34 cellular contexts compared by ENCODE assay signal in the genomic region with DNA sequence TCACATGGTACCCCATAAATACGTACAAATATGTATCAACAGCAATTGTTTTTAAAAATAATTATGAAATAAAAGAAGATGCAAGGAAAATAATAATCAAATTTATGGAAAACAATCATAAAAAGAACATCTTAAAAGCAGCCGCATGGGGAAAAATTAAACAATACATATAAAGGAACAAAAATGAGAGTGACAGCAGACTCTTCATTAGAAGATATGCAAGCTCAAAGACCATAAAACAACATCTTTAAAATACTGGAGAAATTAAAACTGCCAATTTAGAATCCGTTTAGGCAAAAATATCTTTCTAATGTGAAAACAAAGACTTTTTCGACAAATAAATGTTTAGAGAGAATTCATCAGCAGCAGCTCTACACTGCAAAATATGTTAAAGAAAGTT.
"Had no signal": no experiment of that assay in that cellular context is flagged by ENCODE, and none has a peak within 500 bp of the region (broad histone marks: within the 10 kb centered on the region; RNA-seq: fewer than 3 reads in every experiment).

No MANE protein-coding gene starts in this region.

- H3K4me1 ChIP-seq: adrenal gland, ascending aorta, body of pancreas, breast epithelium had no signal

- H3K4me3 ChIP-seq: adrenal gland, ascending aorta, body of pancreas, breast epithelium, cardiac muscle cell had no signal

- ATAC-seq: activated naive CD4-positive, alpha-beta T cell treated with anti-CD3 and anti-CD28 coated beads, Interleukin-2, amount 50 U/mL, for 72 hours; activated naive CD8-positive, alpha-beta T cell treated with anti-CD3 and anti-CD28 coated beads, Interleukin-2, amount 50 U/mL, for 24 hours; activated T-cell treated with anti-CD3 and anti-CD28 coated beads, Interleukin-2, amount 50 U/mL, for 4 hours; activated T-cell treated with anti-CD3 and anti-CD28 coated beads, Interleukin-2, amount 50 U/mL, for 72 hours; activated T-helper 17 cell treated with anti-CD3 and anti-CD28 coated beads, Interleukin-2, amount 50 U/mL, for 72 hours; body of pancreas had no signal

- FAIRE-seq: astrocyte, bronchial epithelial cell had no signal

- H3K27me3 ChIP-seq: adrenal gland, ascending aorta, body of pancreas, brain microvascular endothelial cell, breast epithelium, cardiac muscle cell had no signal

- DNase-seq: activated effector memory CD4-positive, alpha-beta T cell treated with anti-CD3 and anti-CD28 coated beads, Interleukin-2, amount 50 U/mL, for 16 hours; activated effector memory CD4-positive, alpha-beta T cell treated with Interleukin-2 at 50 U/mL for 16 hours; activated gamma-delta T cell; activated gamma-delta T cell treated with Interleukin-2 at 50 U/mL for 16 hours; activated naive CD4-positive, alpha-beta T cell; activated naive CD4-positive, alpha-beta T cell treated with anti-CD3 and anti-CD28 coated beads for 36 hours; activated naive CD4-positive, alpha-beta T cell treated with anti-CD3 and anti-CD28 coated beads, Interleukin-2, amount 10 ng/mL, durations not matched to agents 7 days and 5 days; activated naive CD4-positive, alpha-beta T cell treated with anti-CD3 and anti-CD28 coated beads, Interleukin-2, amount 50 U/mL, for 16 hours; activated naive CD4-positive, alpha-beta T cell treated with Interleukin-2 at 50 U/mL for 16 hours; activated naive CD8-positive, alpha-beta T cell treated with anti-CD3 and anti-CD28 coated beads for 36 hours; activated naive CD8-positive, alpha-beta T cell treated with anti-CD3 and anti-CD28 coated beads, Interleukin-2, amount 10 ng/mL, durations not matched to agents 7 days and 5 days; activated naive CD8-positive, alpha-beta T cell treated with anti-CD3 and anti-CD28 coated beads, Interleukin-2, amount 50 U/mL, for 24 hours; activated T-cell treated with anti-CD3 and anti-CD28 coated beads, Interleukin-2, amount 50 U/mL, for 1 hour; activated T-cell treated with anti-CD3 and anti-CD28 coated beads, Interleukin-2, amount 50 U/mL, for 24 hours; activated T-cell treated with anti-CD3 and anti-CD28 coated beads, Interleukin-2, amount 50 U/mL, for 4 hours; activated T-cell treated with anti-CD3 and anti-CD28 coated beads, Interleukin-2, amount 50 U/mL, for 48 hours; activated T-cell treated with anti-CD3 and anti-CD28 coated beads, Interleukin-2, amount 50 U/mL, for 72 hours; adrenal gland; amniotic stem cell; amygdala; anterior cingulate cortex; aorta; body of pancreas; brain microvascular endothelial cell; caudate nucleus; central memory CD4-positive, alpha-beta T cell; cerebellar nuclear complex had no signal

- H3K36me3 ChIP-seq: adrenal gland, ascending aorta, brain microvascular endothelial cell, breast epithelium, cardiac muscle cell had no signal

- H3K27ac ChIP-seq: adrenal gland, ascending aorta, body of pancreas, brain microvascular endothelial cell, breast epithelium, cardiac muscle cell had no signal

- H3K9me3 ChIP-seq: adrenal gland, ascending aorta, body of pancreas, breast epithelium had no signal
